Comparison of ENCODE assay signal across 8 cellular contexts in the genomic region with DNA sequence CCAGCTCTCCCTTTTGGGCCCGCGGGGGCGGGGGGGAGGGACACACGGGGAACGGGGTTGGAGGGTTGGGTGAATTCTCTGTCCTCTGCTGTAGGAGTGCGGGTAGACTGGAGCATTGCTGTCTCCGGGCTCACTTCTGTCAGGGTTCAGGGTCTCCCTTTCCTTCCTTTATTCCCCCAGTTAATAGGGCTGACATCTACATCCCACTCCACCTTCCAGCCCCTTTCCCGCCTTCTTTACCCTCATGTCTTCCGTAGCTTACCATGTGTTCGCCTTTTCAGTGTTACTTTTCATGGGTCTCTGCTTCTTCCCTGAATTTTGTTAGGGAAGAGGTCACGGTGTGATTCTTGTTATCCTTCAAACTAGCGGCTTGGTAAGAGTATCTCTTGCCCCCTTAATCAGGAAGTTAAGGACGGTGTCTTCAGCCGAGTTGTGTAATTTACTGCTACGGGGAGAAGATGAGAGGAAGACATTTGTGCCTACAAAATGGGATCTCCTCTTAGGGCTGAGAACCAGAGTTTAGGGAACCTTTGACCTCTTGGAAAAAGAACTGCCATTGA. TPM values are rescaled to one million over a fixed set of nuclear protein-coding genes. Genes with fewer than 3 reads are reported as not detected.
A peak's percentile ranks its signal among the peaks of the same experiment; 100 is the strongest.
DNase-seq lines count a peak whose midpoint lies in the region; ATAC-seq and TF ChIP-seq lines count a peak whose summit lies in the region.

No MANE protein-coding gene starts in this region.

- no peaks in the 10 kb centered on the region for H3K27me3 ChIP-seq in BLaER1 treated with 17β-estradiol and CSF1 and Interleukin-3, amounts not matched to agents 10 nM and 100 nM
- H3K27me3 ChIP-seq in vagina = no peaks in the 10 kb centered on the region

- H3K4me1 Mint-ChIP-seq in chondrocyte (ENCODE audit: low read depth) (peaks cover 42% of the 10 kb centered on the region), mesothelial cell of epicardium (peaks cover 24% of the 10 kb centered on the region)

- DNase-seq in NOMO-1 treated with dmso at 0.1 percent for 144 hours (lab: John Stamatoyannopoulos, UW; ENCODE audit: unreplicated experiment) (peak; percentile 49), chondrocyte (ENCODE audit: low spot score) (no peak), mesothelial cell of epicardium (ENCODE audit: low spot score in 2 of 2, unreplicated experiment in 2 of 2) (no peak), vagina (ENCODE audit: extremely low spot score in 2 of 2) (no peak), LoVo (ENCODE audit: low spot score) (no peak)
- DNase-seq in activated effector memory CD4-positive, alpha-beta T cell treated with Interleukin-2 at 50 U/mL for 16 hours = no peak

- H3K9ac ChIP-seq in BLaER1 treated with 17β-estradiol and CSF1 and Interleukin-3, amounts not matched to agents 10 nM and 100 nM = peak overlapping the region; percentile 94 to 98 (median 96)

- H3K27me3 Mint-ChIP-seq in chondrocyte (ENCODE audit: low read depth) = no peaks in the 10 kb centered on the region
- H3K27me3 Mint-ChIP-seq in mesothelial cell of epicardium (ENCODE audit: low read depth) = no peaks in the 10 kb centered on the region

- H3K4me2 ChIP-seq in BLaER1 treated with 17β-estradiol and CSF1 and Interleukin-3, amounts not matched to agents 10 nM and 100 nM = peak overlapping the region; percentile 74 to 99 (median 91)

- H3K36me3 ChIP-seq in BLaER1 treated with 17β-estradiol and CSF1 and Interleukin-3, amounts not matched to agents 10 nM and 100 nM = peaks cover 0 to 17% (median 9%) of the 10 kb centered on the region in 11 experiments; a peak in 11 of 22 replicates
- H3K36me3 ChIP-seq in vagina = no peaks in the 10 kb centered on the region

- peak overlapping the region; percentile 86 to 97 (median 93) for H3K27ac ChIP-seq in BLaER1 treated with 17β-estradiol and CSF1 and Interleukin-3, amounts not matched to agents 10 nM and 100 nM
- H3K27ac ChIP-seq in vagina = peak overlapping the region; percentile 90

- peaks cover 40 to 83% (median 47%) of the 10 kb centered on the region in 10 experiments for H3K4me1 ChIP-seq in BLaER1 treated with 17β-estradiol and CSF1 and Interleukin-3, amounts not matched to agents 10 nM and 100 nM
- H3K4me1 ChIP-seq in vagina = peaks cover 53% of the 10 kb centered on the region

- peaks cover 15 to 52% (median 47%) of the 10 kb centered on the region in 11 experiments; a peak in 21 of 22 replicates for H4K20me1 ChIP-seq in BLaER1 treated with 17β-estradiol and CSF1 and Interleukin-3, amounts not matched to agents 10 nM and 100 nM

- H3K4me3 ChIP-seq in BLaER1 treated with 17β-estradiol and CSF1 and Interleukin-3, amounts not matched to agents 10 nM and 100 nM = peak overlapping the region; percentile 95 to 99 (median 98)
- H3K4me3 ChIP-seq in vagina = peak overlapping the region; percentile 77

- H3K36me3 Mint-ChIP-seq in chondrocyte (ENCODE audit: low read depth) (no peaks in the 10 kb centered on the region), mesothelial cell of epicardium (no peaks in the 10 kb centered on the region)

- H3K27ac Mint-ChIP-seq in chondrocyte (ENCODE audit: unreplicated experiment) = peak overlapping the region; percentile 87
- H3K27ac Mint-ChIP-seq in mesothelial cell of epicardium = peak overlapping the region; percentile 51

- no peaks in the 10 kb centered on the region for H3K9me3 Mint-ChIP-seq in chondrocyte (ENCODE audit: low read depth)
- no peaks in the 10 kb centered on the region for H3K9me3 Mint-ChIP-seq in mesothelial cell of epicardium

- intact Hi-C loops in vagina (cut with DNase I) = no loop called here

- H3K4me3 Mint-ChIP-seq in chondrocyte (ENCODE audit: unreplicated experiment) = peak overlapping the region; percentile 90
- peak overlapping the region; percentile 74 for H3K4me3 Mint-ChIP-seq in mesothelial cell of epicardium

- H3K9me3 ChIP-seq in BLaER1 treated with 17β-estradiol and CSF1 and Interleukin-3, amounts not matched to agents 10 nM and 100 nM (replicated peaks in 1 of 11) = no peaks in the 10 kb centered on the region
- no peaks in the 10 kb centered on the region for H3K9me3 ChIP-seq in vagina

- TF ChIP-seq CTCF in chondrocyte (IDR thresholded peaks at IDR 0.05) = no peak
- no peak for TF ChIP-seq CTCF in mesothelial cell of epicardium (IDR thresholded peaks at IDR 0.05; ENCODE audit: unreplicated experiment)
- no peak for TF ChIP-seq CTCF in vagina (IDR thresholded peaks at IDR 0.05)

- no peak for TF ChIP-seq POLR2A in vagina (IDR thresholded peaks at IDR 0.05)

- peak; percentile 10 for ATAC-seq in GM21447 (IDR thresholded peaks at IDR 0.05; ENCODE audit: unreplicated experiment)

RNA-seq across cellular contexts. Expression of a gene that starts 0.9 kb away (rescaled TPM):
- total RNA-seq in chondrocyte = 53.5 to 64.0 TPM (median 60.5 TPM) in 3 replicates
- 28.3 to 29.2 TPM (median 28.5 TPM) in 3 replicates for total RNA-seq in mesothelial cell of epicardium
- 52.5 TPM for total RNA-seq in vagina
